ENCODE assay signal across 20 cellular contexts in the genomic region with DNA sequence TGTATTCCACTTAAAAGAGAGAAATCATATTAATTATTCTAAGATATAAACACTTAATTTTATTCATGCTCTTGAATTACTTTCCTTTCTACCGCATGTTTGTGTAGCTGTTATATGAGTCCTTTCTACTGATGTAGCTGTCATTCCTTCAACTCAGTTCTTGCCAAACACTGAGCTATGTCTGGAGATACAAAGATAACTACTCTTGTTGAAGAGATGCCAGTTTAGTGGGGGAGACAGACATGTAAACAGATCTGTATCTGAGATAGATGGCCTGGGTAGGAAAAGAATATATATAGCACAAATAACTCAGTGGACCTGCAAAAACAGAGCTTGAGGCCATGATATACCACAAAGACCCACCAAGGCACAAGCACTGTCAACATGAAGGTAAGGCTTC.
"Had no signal": no experiment of that assay in that cellular context is flagged by ENCODE, and none has a peak within 500 bp of the region (broad histone marks: within the 10 kb centered on the region; RNA-seq: fewer than 3 reads in every experiment).

No MANE protein-coding gene starts in this region.

- H3K36me3 ChIP-seq: right atrium auricular region, vagina had no signal

- H3K27me3 ChIP-seq: right atrium auricular region, tibial nerve, vagina had no signal

- H3K27ac Mint-ChIP-seq: activated B cell treated with CpG ODN at 0.5 μM for 24 hours; activated CD4-positive, alpha-beta T cell treated with anti-CD3 and anti-CD28 coated beads, Interleukin-2, amount 10 ng/mL, durations not matched to agents 24 days and 14 days; activated CD8-positive, alpha-beta T cell treated with anti-CD3 and anti-CD28 coated beads, Interleukin-2, amount 10 ng/mL, durations not matched to agents 7 days and 5 days; activated naive CD8-positive, alpha-beta T cell; nephron; progenitor cell of endocrine pancreas; stimulated activated naive B cell treated with anti-CD40 and anti-IgM and Interleukin-4, amounts not matched to agents 10 μg/mL and 1 μg/mL and 100 μg/mL, for 72 hours had no signal

- H3K4me3 Mint-ChIP-seq: activated B cell treated with CpG ODN at 0.5 μM for 24 hours; activated CD4-positive, alpha-beta T cell treated with anti-CD3 and anti-CD28 coated beads, Interleukin-2, amount 10 ng/mL, durations not matched to agents 24 days and 14 days; activated CD8-positive, alpha-beta T cell treated with anti-CD3 and anti-CD28 coated beads, Interleukin-2, amount 10 ng/mL, durations not matched to agents 7 days and 5 days; activated naive CD8-positive, alpha-beta T cell; nephron; stimulated activated naive B cell treated with anti-CD40 and anti-IgM and Interleukin-4, amounts not matched to agents 10 μg/mL and 1 μg/mL and 100 μg/mL, for 72 hours had no signal

- H3K4me3 ChIP-seq: right atrium auricular region, skin epidermis, tibial nerve, vagina had no signal

- H3K4me1 ChIP-seq: right atrium auricular region, tibial nerve, vagina had no signal

- H3K27me3 Mint-ChIP-seq: activated B cell treated with CpG ODN at 0.5 μM for 24 hours; activated CD4-positive, alpha-beta T cell treated with anti-CD3 and anti-CD28 coated beads, Interleukin-2, amount 10 ng/mL, durations not matched to agents 24 days and 14 days; activated naive CD8-positive, alpha-beta T cell; stimulated activated naive B cell treated with anti-CD40 and anti-IgM and Interleukin-4, amounts not matched to agents 10 μg/mL and 1 μg/mL and 100 μg/mL, for 72 hours had no signal

- H3K9me3 Mint-ChIP-seq: activated B cell treated with CpG ODN at 0.5 μM for 24 hours; activated CD4-positive, alpha-beta T cell treated with anti-CD3 and anti-CD28 coated beads, Interleukin-2, amount 10 ng/mL, durations not matched to agents 24 days and 14 days; nephron; stimulated activated naive B cell treated with anti-CD40 and anti-IgM and Interleukin-4, amounts not matched to agents 10 μg/mL and 1 μg/mL and 100 μg/mL, for 72 hours had no signal

- H3K27ac ChIP-seq: right atrium auricular region, tibial nerve, vagina had no signal

- ATAC-seq: activated CD8-positive, alpha-beta T cell treated with anti-CD3 and anti-CD28 coated beads, Interleukin-2, amount 10 ng/mL, durations not matched to agents 7 days and 5 days; stimulated activated naive B cell treated with anti-CD40 and anti-IgM and Interleukin-4, amounts not matched to agents 10 μg/mL and 1 μg/mL and 100 μg/mL, for 72 hours had no signal

- H3K9me3 ChIP-seq: right atrium auricular region, tibial nerve, vagina had no signal

- DNase-seq: activated B cell treated with CpG ODN at 0.5 μM for 24 hours; activated CD4-positive, alpha-beta T cell treated with anti-CD3 and anti-CD28 coated beads, Interleukin-2, amount 10 ng/mL, durations not matched to agents 24 days and 14 days; activated CD8-positive, alpha-beta memory T cell treated with anti-CD3 and anti-CD28 coated beads, Interleukin-2, amount 50 U/mL, for 4 hours; activated CD8-positive, alpha-beta T cell treated with anti-CD3 and anti-CD28 coated beads, Interleukin-2, amount 10 ng/mL, durations not matched to agents 7 days and 5 days; activated effector memory CD4-positive, alpha-beta T cell treated with anti-CD3 and anti-CD28 coated beads, Interleukin-2, amount 50 U/mL, for 16 hours; activated T-cell treated with anti-CD3 and anti-CD28 coated beads, Interleukin-2, amount 50 U/mL, for 48 hours; anterior cingulate cortex; kidney; occipital lobe; stimulated activated CD4-positive, alpha-beta T cell treated with anti-CD3 and anti-CD28 coated beads, Interleukin-15, amount 100 ng/mL, for 24 hours; stimulated activated CD4-positive, alpha-beta T cell treated with anti-CD3 and anti-CD28 coated beads, Interleukin-4, amount 100 ng/mL, for 1 hour; stimulated activated naive B cell treated with anti-CD40 and anti-IgM and Interleukin-4, amounts not matched to agents 10 μg/mL and 1 μg/mL and 100 μg/mL, for 72 hours; T-helper 2 cell had no signal
